3 cellular contexts compared by ENCODE assay signal in the genomic region with DNA sequence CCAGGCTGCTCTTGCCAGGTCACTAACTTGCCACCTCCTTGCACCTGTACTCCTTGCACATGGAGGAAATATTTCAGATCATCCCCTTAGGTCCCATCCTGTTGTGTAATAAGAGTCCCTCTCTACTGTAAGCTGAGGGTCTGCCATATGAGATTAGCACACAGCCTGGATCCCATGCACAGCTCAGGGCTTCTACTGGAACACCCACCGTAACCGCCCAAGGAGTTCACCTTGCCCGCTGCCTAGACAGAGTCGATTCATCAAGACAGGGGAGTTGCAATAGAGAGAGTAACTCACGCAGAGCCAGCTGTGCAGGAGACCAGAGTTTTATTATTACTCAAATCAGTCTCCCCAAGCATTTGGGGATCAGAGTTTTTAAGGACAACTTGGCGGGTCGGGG.
"Had no signal": no experiment of that assay in that cellular context is flagged by ENCODE, and none has a peak within 500 bp of the region (broad histone marks: within the 10 kb centered on the region; RNA-seq: fewer than 3 reads in every experiment).

No MANE protein-coding gene starts in this region.

- DNase-seq: GDM1, GF-D8 had no signal

- ATAC-seq: GM12878 had no signal

- H3K4me3 ChIP-seq: GM12878 had no signal
